In the genomic region with DNA sequence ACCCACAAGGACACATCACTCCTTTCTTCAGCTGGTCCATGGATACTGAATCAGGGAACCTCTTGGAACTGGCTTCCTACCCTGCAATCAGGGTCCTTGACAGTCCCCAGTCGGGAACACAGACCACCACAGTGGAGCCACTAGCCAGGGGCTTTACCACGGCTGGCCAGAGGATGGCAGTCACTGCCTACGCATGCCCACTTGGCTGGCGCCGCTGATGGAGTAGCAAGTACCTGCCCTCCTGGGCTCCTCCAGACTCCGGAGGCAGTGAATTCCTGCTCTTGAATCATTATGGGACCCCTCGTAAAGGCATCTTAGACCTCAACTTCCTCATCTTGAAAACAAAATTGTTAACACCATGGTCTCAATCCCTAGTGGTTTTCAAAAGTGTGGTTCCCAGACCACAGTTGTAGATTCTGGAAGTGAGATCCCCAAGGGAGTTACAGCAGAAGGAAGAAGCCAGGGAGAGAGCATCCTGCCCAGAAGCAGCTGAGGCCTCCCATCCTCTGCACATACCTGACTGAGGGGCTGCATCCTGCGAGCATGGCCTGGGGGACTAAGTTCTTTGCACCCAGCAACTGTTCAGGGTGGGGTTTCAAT, we compare ENCODE assay signal across 8 cellular contexts. TPM values are rescaled to one million over a fixed set of nuclear protein-coding genes. Genes with fewer than 3 reads are reported as not detected.
DNase-seq lines count a peak whose midpoint lies in the region; ATAC-seq, FAIRE-seq and TF ChIP-seq lines count a peak whose summit lies in the region.

No MANE protein-coding gene starts in this region.

- peak; percentile 88 for TF ChIP-seq CTCF in D721Med (IDR thresholded peaks at IDR 0.05; ENCODE audit: insufficient read depth, missing control alignments)
- TF ChIP-seq CTCF in neural progenitor cell (IDR thresholded peaks at IDR 0.05): peak; percentile 94
- peak; percentile 14 to 76 (median 44) for TF ChIP-seq CTCF in vagina (IDR thresholded peaks at IDR 0.05)

- DNase-seq in D721Med (ENCODE audit: insufficient read length, low spot score) (peak; percentile 58), HuH-7 (ENCODE audit: low spot score) (peak; percentile 90), NT2/D1 (ENCODE audit: low read depth, low spot score) (peak; percentile 75), fibroblast of the conjunctiva (ENCODE audit: low read depth) (peak; percentile 55), neural progenitor cell (ENCODE audit: low spot score) (peak; percentile 93), vagina (ENCODE audit: extremely low spot score in 2 of 2) (no peak)
- peak; percentile 74 to 78 for DNase-seq in activated T-cell treated with anti-CD3 and anti-CD28 coated beads, Interleukin-2, amount 50 U/mL, for 48 hours

- H3K36me3 ChIP-seq in NT2/D1 (ENCODE audit: insufficient read depth, insufficient read length, low read length) (no peaks in the 10 kb centered on the region), neural progenitor cell (no peaks in the 10 kb centered on the region), vagina (no peaks in the 10 kb centered on the region)

- H3K4me3 ChIP-seq in NT2/D1 (ENCODE audit: insufficient read length, low read depth): no peak overlapping the region
- H3K4me3 ChIP-seq in neural progenitor cell: no peak overlapping the region
- H3K4me3 ChIP-seq in vagina: no peak overlapping the region

- no peak for FAIRE-seq in D721Med (lab: Jason Lieb, UNC)

- H3K4me1 Mint-ChIP-seq in neural progenitor cell: peaks cover 46% of the 10 kb centered on the region

- intact Hi-C loops in vagina (cut with DNase I): no loop called here

- no peak for ATAC-seq in GM18502 (IDR thresholded peaks at IDR 0.05; ENCODE audit: poor library complexity, unreplicated experiment)

- no peaks in the 10 kb centered on the region for H4K20me1 ChIP-seq in neural progenitor cell (ENCODE audit: low read depth)

- H3K27me3 Mint-ChIP-seq in neural progenitor cell (ENCODE audit: insufficient read depth, low read depth): peaks cover 3% of the 10 kb centered on the region

- peaks cover 16% of the 10 kb centered on the region for H3F3A ChIP-seq in neural progenitor cell (ENCODE audit: low read depth)

- no peaks in the 10 kb centered on the region for H3K79me2 ChIP-seq in neural progenitor cell (ENCODE audit: low read depth)

- H3K9me3 ChIP-seq in NT2/D1 (ENCODE audit: insufficient read depth, low read length): peaks cover 5% of the 10 kb centered on the region; the same call in 1 of the 2 replicates
- H3K9me3 ChIP-seq in neural progenitor cell (ENCODE audit: low read depth): no peaks in the 10 kb centered on the region
- no peaks in the 10 kb centered on the region for H3K9me3 ChIP-seq in vagina

- peak overlapping the region; percentile 12 for H3K9ac ChIP-seq in NT2/D1 (ENCODE audit: insufficient read length, low read depth)
- H3K9ac ChIP-seq in neural progenitor cell: no peak overlapping the region

- H3K9me3 Mint-ChIP-seq in neural progenitor cell: no peaks in the 10 kb centered on the region

- peak overlapping the region; percentile 82 for H2AFZ ChIP-seq in neural progenitor cell (replicated peaks)

- H3K4me2 ChIP-seq in neural progenitor cell: no peak overlapping the region

- no peaks in the 10 kb centered on the region for H3K36me3 Mint-ChIP-seq in neural progenitor cell

- no peaks in the 10 kb centered on the region for H3K27me3 ChIP-seq in NT2/D1 (ENCODE audit: insufficient read depth, insufficient read length)
- no peaks in the 10 kb centered on the region for H3K27me3 ChIP-seq in neural progenitor cell
- no peaks in the 10 kb centered on the region for H3K27me3 ChIP-seq in vagina

- H3K4me3 Mint-ChIP-seq in neural progenitor cell: no peak overlapping the region

- no peak overlapping the region for H3K27ac Mint-ChIP-seq in neural progenitor cell

- H3K27ac ChIP-seq in neural progenitor cell (no peak overlapping the region), vagina (no peak overlapping the region)

- H3K4me1 ChIP-seq in NT2/D1 (ENCODE audit: insufficient read depth, insufficient read length) (peaks cover 23% of the 10 kb centered on the region), neural progenitor cell (peaks cover 22% of the 10 kb centered on the region), vagina (peaks cover 4% of the 10 kb centered on the region)

- no peak for TF ChIP-seq POLR2A in vagina (IDR thresholded peaks at IDR 0.05)

RNA-seq across cellular contexts. Expression of gene SKIC8, which starts 9.1 kb away (rescaled TPM):
- total RNA-seq in neural progenitor cell (ENCODE audit: low replicate concordance) (76.0 and 78.4 TPM in 2 replicates), vagina (54.3 TPM)

RNA-seq across cellular contexts. Expression of gene CRABP1, which starts 31.6 kb away (rescaled TPM):
- total RNA-seq in neural progenitor cell (ENCODE audit: low replicate concordance): 320 and 454 TPM in 2 replicates
- total RNA-seq in vagina: not detected

RNA-seq across cellular contexts. Expression of gene DNAJA4, which starts 44.2 kb away (rescaled TPM):
- 0.12 TPM in 1 of 2 replicates, not detected in the other for total RNA-seq in neural progenitor cell (ENCODE audit: low replicate concordance)
- total RNA-seq in vagina: 26.5 TPM

Comparison
In these comparisons a context has a peak if more than half of its experiments do, and no peak if none do; other contexts are left out.
1. DNase-seq: peak in D721Med (single experiment), HuH-7 (single experiment), NT2/D1 (single experiment), activated T-cell treated with anti-CD3 and anti-CD28 coated beads, Interleukin-2, amount 50 U/mL, for 48 hours (2 of 2), fibroblast of the conjunctiva (single experiment) and neural progenitor cell (single experiment); none in vagina (0 of 2).
2. CTCF ChIP-seq: peak in every context shown above with its lines; median percentile 94 in neural progenitor cell; 88 in D721Med; 44 in vagina.
3. RNA of gene CRABP1, which starts 31.6 kb away (total RNA-seq): 320 to 454 TPM in neural progenitor cell; not detected in vagina (single experiment); every median in the first group is over 100 times any median in the second.
4. RNA of gene DNAJA4, which starts 44.2 kb away (total RNA-seq): 26.5 TPM in vagina (single experiment); 0.12 TPM in neural progenitor cell; every median in the first group is over 10 times any median in the second.